10 cellular contexts compared by ENCODE assay signal in the genomic region with DNA sequence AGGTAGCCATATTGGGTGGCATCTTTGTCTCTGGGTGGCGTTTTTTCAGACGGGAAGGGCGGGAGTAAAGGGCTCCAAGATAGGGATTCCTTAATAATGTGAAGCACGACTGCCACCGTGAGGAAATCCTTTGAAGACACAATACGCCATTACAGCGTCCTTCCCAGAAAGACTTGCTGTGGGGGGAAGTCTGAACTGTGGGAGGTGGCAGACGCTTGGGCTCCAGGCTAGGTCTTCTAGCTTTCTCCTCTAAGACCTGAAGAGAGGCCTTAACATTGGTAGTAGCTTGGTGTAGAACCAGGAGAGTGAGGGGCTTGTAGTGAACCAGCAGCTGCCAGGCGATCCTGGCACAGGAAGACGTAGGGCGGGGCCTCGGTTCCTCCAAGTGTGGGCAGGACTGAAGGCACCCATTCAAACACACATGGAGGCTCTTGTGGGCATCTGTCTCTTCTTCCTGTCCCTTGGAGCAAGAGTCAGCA.
DNase-seq lines count a peak whose midpoint lies in the region; ATAC-seq and TF ChIP-seq lines count a peak whose summit lies in the region.
"Had no signal": no experiment of that assay in that cellular context is flagged by ENCODE, and none has a peak within 500 bp of the region (broad histone marks: within the 10 kb centered on the region; RNA-seq: fewer than 3 reads in every experiment).

No MANE protein-coding gene starts in this region.

- DNase-seq in cardiac septum (ENCODE audit: low spot score), result peak; percentile 87
- DNase-seq in left ventricle myocardium superior, result no peak
- peak; percentile 61 for DNase-seq in NOMO-1 treated with dmso at 0.1 percent for 144 hours (lab: John Stamatoyannopoulos, UW; ENCODE audit: unreplicated experiment)
- DNase-seq in immature natural killer cell, result peak; percentile 79 to 86 (median 85)
- peak; percentile 84 to 87 for DNase-seq in uterus
- DNase-seq in A673 (ENCODE audit: low spot score), result no peak
- DNase-seq in NCI-H748 treated with DMSO at 0.1 percent for 48 hours (lab: John Stamatoyannopoulos, UW), result no peak
- no peak for DNase-seq in dedifferentiated amniotic fluid mesenchymal stem cell (ENCODE audit: extremely low spot score)

- H3K4me3 Mint-ChIP-seq in immature natural killer cell, result peak overlapping the region in 4 of 5 donors; percentile 92 to 99 (median 96)
- H3K4me3 Mint-ChIP-seq: CD4-positive, alpha-beta T cell; T-helper 1 cell treated with Interleukin-12 subunit alpha and Interleukin-12 subunit beta and Interleukin-4 antibody, amounts not matched to agents 30 μg/mL and 1 μg/mL, for 36 hours had no signal

- intact Hi-C loops in cardiac septum (cut with DNase I) (no loop called here), left ventricle myocardium superior (cut with micrococcal nuclease) (no loop called here), uterus (cut with DNase I; ENCODE audit: low total_unique reads) (no loop called here), A673 (cut with micrococcal nuclease; ENCODE audit: unreplicated experiment) (no loop called here)

- H3K27ac Mint-ChIP-seq in immature natural killer cell, result peak overlapping the region in 5 of 6 donors; percentile 95 to 98 (median 97)
- H3K27ac Mint-ChIP-seq: CD4-positive, alpha-beta T cell; T-helper 1 cell treated with Interleukin-12 subunit alpha and Interleukin-12 subunit beta and Interleukin-4 antibody, amounts not matched to agents 30 μg/mL and 1 μg/mL, for 36 hours had no signal

- TF ChIP-seq CTCF in uterus (IDR thresholded peaks at IDR 0.05) (peak; percentile 24 to 61 (median 39)), A673 (conservative IDR thresholded peaks at IDR 0.05; ENCODE audit: low read depth, low read length) (no peak)

- BruUV-seq in A673 (replicated peaks; lab: Mats Ljungman, UMichigan), result no TSS peak

- H3K4me3 ChIP-seq in uterus (peak overlapping the region; percentile 24 to 30), A673 (ENCODE audit: low read depth, low read length, poor library complexity, severe bottlenecking) (no peak overlapping the region)

- H3K9me3 ChIP-seq in uterus, result no peaks in the 10 kb centered on the region
- H3K9me3 ChIP-seq in A673 (ENCODE audit: low read depth, low read length, poor library complexity, severe bottlenecking), result peaks cover 3% of the 10 kb centered on the region

- H3K27me3 ChIP-seq in uterus (no peaks in the 10 kb centered on the region), A673 (replicated peaks; ENCODE audit: insufficient read depth, low read depth, low read length, poor library complexity) (no peaks in the 10 kb centered on the region)

- H3K27me3 Mint-ChIP-seq in immature natural killer cell (ENCODE audit: low read depth in 3 of 3), result peaks cover 0 to 7% (median 0%) of the 10 kb centered on the region in 3 donors
- H3K27me3 Mint-ChIP-seq: CD4-positive, alpha-beta T cell had no signal

- peak overlapping the region; percentile 73 to 86 for H3K27ac ChIP-seq in uterus
- no peak overlapping the region for H3K27ac ChIP-seq in A673 (ENCODE audit: low read depth, low read length, poor library complexity, severe bottlenecking)

- POLR2A ChIA-PET in A673 (lab: Charles Lee; ENCODE audit: low non-redundant PET), result no interaction called here

- H3K4me1 ChIP-seq in uterus, result no peaks in the 10 kb centered on the region
- no peaks in the 10 kb centered on the region for H3K4me1 ChIP-seq in A673 (ENCODE audit: insufficient read depth, low read length, poor library complexity, severe bottlenecking)

- CTCF ChIA-PET in A673 (lab: Charles Lee), result no interaction called here

- no peak for TF ChIP-seq POLR2A in uterus (IDR thresholded peaks at IDR 0.05)

- H3K4me1 Mint-ChIP-seq in immature natural killer cell, result peaks cover 12 to 13% of the 10 kb centered on the region in 2 donors

- H3K36me3 ChIP-seq in uterus (no peaks in the 10 kb centered on the region), A673 (ENCODE audit: insufficient read depth, low read length, poor library complexity, severe bottlenecking) (no peaks in the 10 kb centered on the region)

- peaks cover 0 to 6% (median 4%) of the 10 kb centered on the region in 3 donors for H3K36me3 Mint-ChIP-seq in immature natural killer cell

- ATAC-seq in left ventricle myocardium superior, result no peak

- peaks cover 0 to 11% (median 9%) of the 10 kb centered on the region in 6 donors for H3K9me3 Mint-ChIP-seq in immature natural killer cell

Comparison
In these comparisons a context has a peak if more than half of its experiments do, and no peak if none do; other contexts are left out.
1. DNase-seq: peak in cardiac septum (single experiment), NOMO-1 treated with dmso at 0.1 percent for 144 hours (single experiment), immature natural killer cell (3 of 3) and uterus (2 of 2); none in left ventricle myocardium superior (single experiment), A673 (single experiment), NCI-H748 treated with DMSO at 0.1 percent for 48 hours (single experiment) and dedifferentiated amniotic fluid mesenchymal stem cell (single experiment).